ENCODE assay signal across 8 cellular contexts in the genomic region with DNA sequence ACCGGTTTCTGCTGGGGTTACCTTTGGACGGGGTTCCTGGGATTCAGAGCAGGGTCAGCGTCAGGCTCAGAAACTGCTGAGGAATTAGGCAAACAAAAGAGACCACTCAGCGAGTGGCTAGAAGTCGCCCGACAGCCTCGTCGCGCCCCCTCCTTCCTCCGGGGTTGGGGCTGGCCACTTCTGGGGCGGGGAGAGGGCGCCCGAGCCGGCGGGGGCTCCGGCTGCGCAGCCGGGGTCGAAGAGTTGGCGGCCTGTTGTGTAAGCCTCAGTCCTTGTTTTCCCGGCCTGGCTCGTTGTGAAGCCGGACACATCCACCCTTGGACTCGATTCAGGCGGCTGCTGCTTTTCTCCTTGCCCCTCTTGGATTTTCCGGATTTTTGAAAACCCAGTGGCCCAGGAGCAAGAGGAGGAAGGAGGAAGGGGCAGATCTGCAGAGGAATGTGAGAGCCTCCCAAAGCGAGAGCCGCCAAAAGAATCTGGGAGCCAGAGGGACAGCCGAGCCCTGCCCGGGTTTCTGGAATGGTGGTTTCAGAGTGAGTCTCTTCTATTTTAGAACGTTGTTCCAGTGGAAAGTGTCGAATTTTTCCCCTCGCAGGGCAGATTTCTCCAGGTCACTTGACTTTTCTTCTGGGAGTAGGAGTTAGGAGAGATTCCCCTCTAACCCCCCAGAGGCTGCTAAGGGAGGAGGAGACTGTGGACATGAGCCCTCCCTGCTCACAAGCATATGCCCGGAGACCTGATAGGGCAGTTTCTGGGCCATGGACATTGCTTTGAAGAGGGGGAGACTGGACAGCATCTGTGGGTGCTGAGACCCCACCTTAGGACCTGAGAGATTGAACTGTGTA. TPM values are rescaled to one million over a fixed set of nuclear protein-coding genes. Genes with fewer than 3 reads are reported as not detected.
DNase-seq lines count a peak whose midpoint lies in the region; ATAC-seq and TF ChIP-seq lines count a peak whose summit lies in the region.

No MANE protein-coding gene starts in this region.

- WGBS in stomach, 5 donors, result 2 to 6% (median 3%) methylated on average over 32 to 34 of the region's 34 CpGs

- H3K9me3 ChIP-seq in stomach, result no peaks in the 10 kb centered on the region

- no peak for TF ChIP-seq CTCF in cardiac fibroblast (IDR thresholded peaks at IDR 0.05; ENCODE audit: low read depth, low read length)
- no peak for TF ChIP-seq CTCF in stomach (IDR thresholded peaks at IDR 0.05)

- H3K27ac ChIP-seq in layer of hippocampus (ENCODE audit: low read depth, low read length) (peak overlapping the region; percentile 91), stomach (peak overlapping the region; percentile 93 to 97 (median 96))

- no peaks in the 10 kb centered on the region for H3K27me3 ChIP-seq in layer of hippocampus (ENCODE audit: control insufficient read depth, insufficient read depth, low read length)
- no peaks in the 10 kb centered on the region for H3K27me3 ChIP-seq in stomach

- peaks cover 2 to 22% (median 10%) of the 10 kb centered on the region in 4 donors for H3K36me3 ChIP-seq in stomach

- peaks cover 60 to 65% (median 62%) of the 10 kb centered on the region in 4 donors for H3K4me1 ChIP-seq in stomach

- no peak for ATAC-seq in GM18519 (IDR thresholded peaks at IDR 0.05; ENCODE audit: low FRiP score, unreplicated experiment)

- TF ChIP-seq POLR2A in stomach (IDR thresholded peaks at IDR 0.05), result no peak

- H3K4me3 ChIP-seq in cardiac fibroblast (replicated peaks in 1 of 2; ENCODE audit: low read depth in 2 of 2, low read length in 2 of 2), result peak overlapping the region; percentile 80 to 83
- H3K4me3 ChIP-seq in stomach, result peak overlapping the region; percentile 66 to 91 (median 81)

- intact Hi-C loops in stomach (cut with DNase I; ENCODE audit: low total_unique reads), result no loop called here

- TF ChIP-seq EP300 in stomach (IDR thresholded peaks at IDR 0.05), result no peak

- DNase-seq in C1 segment of cervical spinal cord (lab: John Stamatoyannopoulos, UW), result peak in 9 of 14 donors; percentile 51 to 70 (median 57)
- peak; percentile 55 for DNase-seq in LHCN-M2 (ENCODE audit: low read depth)
- DNase-seq in cardiac fibroblast (ENCODE audit: low read depth in 2 of 2), result peak; percentile 45 to 63
- peak; percentile 48 for DNase-seq in stomach
- no peak for DNase-seq in DMS114 treated with DMSO at 0.1 percent for 48 hours (lab: John Stamatoyannopoulos, UW; ENCODE audit: unreplicated experiment)
- DNase-seq in NCI-H146 (lab: John Stamatoyannopoulos, UW), result no peak

RNA-seq across cellular contexts. Expression of gene SNX33, which starts 0.7 kb away (rescaled TPM):
- total RNA-seq in LHCN-M2 (2014; rRNA removed), result 15.5 and 18.3 TPM in 2 replicates
- 22.6 TPM for polyA plus RNA-seq in LHCN-M2 (2012)
- 10 to 100 TPM; 12.5 to 36.8 (median 23.9) TPM for total RNA-seq in stomach
- polyA plus RNA-seq in stomach, result 10 to 100 TPM; 11.0 to 15.6 (median 11.6) TPM

RNA-seq across cellular contexts. Expression of gene IMP3, which starts 8.4 kb away (rescaled TPM):
- total RNA-seq in LHCN-M2 (2014; rRNA removed) (155 and 164 TPM in 2 replicates), stomach (100 to 1,000 TPM in 2 of 5 donors, 10 to 100 TPM in 2, 1 to 10 TPM in 1; 3.5 to 137 (median 39.8) TPM)
- 58.9 TPM for polyA plus RNA-seq in LHCN-M2 (2012)
- polyA plus RNA-seq in stomach, result 10 to 100 TPM; 67.4 to 98.7 (median 80.7) TPM

RNA-seq across cellular contexts. Expression of gene SNUPN, which starts 22.9 kb away (rescaled TPM):
- total RNA-seq in LHCN-M2 (2014; rRNA removed) (34.3 and 43.9 TPM in 2 replicates), stomach (10 to 100 TPM in 4 of 5 donors, 1 to 10 TPM in 1; 4.7 to 19.6 (median 15.1) TPM)
- polyA plus RNA-seq in LHCN-M2 (2012), result 25.2 TPM
- 10 to 100 TPM; 16.2 to 29.2 (median 24.3) TPM for polyA plus RNA-seq in stomach

Comparison
In these comparisons a context has a peak if more than half of its experiments do, and no peak if none do; other contexts are left out.
1. DNase-seq: peak in C1 segment of cervical spinal cord (9 of 14), LHCN-M2 (single experiment), cardiac fibroblast (2 of 2) and stomach (single experiment); none in DMS114 treated with DMSO at 0.1 percent for 48 hours (single experiment) and NCI-H146 (single experiment).